8 cellular contexts compared by ENCODE assay signal in genomic region chr19:53467503-53468262, GRCh38. TPM values are rescaled to one million over a fixed set of nuclear protein-coding genes. Genes with fewer than 3 reads are reported as not detected.
A peak's percentile ranks its signal among the peaks of the same experiment; 100 is the strongest.
DNase-seq lines count a peak whose midpoint lies in the region; ATAC-seq, FAIRE-seq and TF ChIP-seq lines count a peak whose summit lies in the region.

TSS of gene ZNF813 (plus strand) at chr19:53467733. CDS start at chr19:53483823, 16,090 bp downstream.

- POLR2A ChIA-PET in A549 (lab: Yijun Ruan, JAX), result no interaction called here

- ATAC-seq in A549 (peak; percentile 84 to 92), GM18868 (IDR thresholded peaks at IDR 0.05; ENCODE audit: unreplicated experiment) (peak; percentile 84), HG03280 (IDR thresholded peaks at IDR 0.05; ENCODE audit: unreplicated experiment) (peak; percentile 95)

- H3K4me2 ChIP-seq in A549, result peak within 1 kb of the TSS; percentile 74

- CTCF ChIA-PET in A549 (lab: Yijun Ruan, JAX), result no interaction called here

- 0 out of 2 replicates have a peak, but pooled peaks have one; percentile 10 for TF ChIP-seq POLR2A in A549 (IDR thresholded peaks at IDR 0.05; ENCODE audit: low read length)

- DNase-seq in A549 (ENCODE audit: low read depth in 1 of 2, low spot score in 1 of 2), result peak; percentile 31 to 69
- DNase-seq in NK-92 (lab: John Stamatoyannopoulos, UW; ENCODE audit: unreplicated experiment), result peak; percentile 48
- peak; percentile 98 for DNase-seq in activated CD8-positive, alpha-beta memory T cell treated with anti-CD3 and anti-CD28 coated beads, Interleukin-2, amount 50 U/mL, for 4 hours
- peak; percentile 55 for DNase-seq in epidermal melanocyte (ENCODE audit: insufficient read length, low spot score)
- DNase-seq in middle frontal gyrus (ENCODE audit: extremely low spot score, low spot score), result peak; percentile 64
- peak; percentile 88 to 92 for DNase-seq in stimulated activated CD8-positive, alpha-beta memory T cell treated with anti-CD3 and anti-CD28 coated beads, Interleukin-15, amount 100 ng/mL, for 4 hours (ENCODE audit: low read depth in 2 of 2)

- peak within 1 kb of the TSS; percentile 32 to 45; a peak in 2 of 6 replicates for H3K27ac ChIP-seq in A549

- no peak for TF ChIP-seq RAD21 in A549 (conservative IDR thresholded peaks at IDR 0.05 in 1 of 2, IDR thresholded peaks at IDR 0.05 in 1 of 2)

- FAIRE-seq in A549 (lab: Jason Lieb, UNC), result no peak

- peak within 1 kb of the TSS; percentile 51 for H3K4me3 ChIP-seq in A549

- WGBS in A549 (ENCODE audit: missing lambda C conversion rate), result 11% methylated on average over 33 of the region's 54 CpGs

- TF ChIP-seq EP300 in A549 (IDR thresholded peaks at IDR 0.05), result no peak

- no peaks in the 10 kb centered on the region for H3K4me1 ChIP-seq in A549

- H3K9me3 ChIP-seq in A549, result peaks cover 55% of the 10 kb centered on the region

- TF ChIP-seq CTCF in A549 (IDR thresholded peaks at IDR 0.05), result no peak

TF ChIP-seq in A549, 52 proteins besides CTCF, POLR2A, EP300 and RAD21:
- TF ChIP-seq MAX (IDR thresholded peaks at IDR 0.05) (0 out of 2 replicates have a peak, but pooled peaks have one; percentile 18), HMGXB4 (CRISPR knock-in tag; IDR thresholded peaks at IDR 0.05; ENCODE audit: borderline replicate concordance) (no peak), KDM1A (IDR thresholded peaks at IDR 0.05; ENCODE audit: low read depth) (no peak), NR3C1 (IDR thresholded peaks at IDR 0.05) (no peak), NPAS2 (CRISPR knock-in tag; IDR thresholded peaks at IDR 0.05; ENCODE audit: borderline replicate concordance) (no peak)

RNA-seq across cellular contexts. Expression of gene ZNF813, which starts in this region (rescaled TPM):
- polyA plus RNA-seq in A549 (2011; rRNA removed) (0.57 and 0.78 TPM in 2 replicates), A549 (2017; fragmentation: RNase III; extraction: RNeasy Plus Mini Kit Qiagen cat#74134 plus additional on column Dnase treatment) (0.30 to 0.67 TPM (median 0.63 TPM) in 3 replicates)
- 0.08 TPM in 2 replicates for polyA plus RNA-seq in A549 (2012; cell fraction: cytosol; rRNA removed)
- polyA plus RNA-seq in A549 (2012; cell fraction: nucleus; rRNA removed), result 0.04 and 0.09 TPM in 2 replicates
- polyA minus RNA-seq in A549 (2011; rRNA and poly(A)+ RNA removed), result 0.54 and 0.74 TPM in 2 replicates

Comparison
In these comparisons a context has a peak if more than half of its experiments do, and no peak if none do; other contexts are left out.
1. Peak in every context shown above with its lines: DNase-seq, ATAC-seq, H3K4me3 ChIP-seq and H3K27ac ChIP-seq.
2. Peak in DNase-seq, ATAC-seq, H3K4me3 ChIP-seq, H3K27ac ChIP-seq and H3K4me2 ChIP-seq in A549; RNA of the gene not detected or under 1 TPM.
3. DNase-seq: peak in every context shown above with its lines; median percentile 98 in activated CD8-positive, alpha-beta memory T cell treated with anti-CD3 and anti-CD28 coated beads, Interleukin-2, amount 50 U/mL, for 4 hours; 90 in stimulated activated CD8-positive, alpha-beta memory T cell treated with anti-CD3 and anti-CD28 coated beads, Interleukin-15, amount 100 ng/mL, for 4 hours; 64 in middle frontal gyrus; 55 in epidermal melanocyte; 50 in A549; 48 in NK-92.